In genomic region chr1:162118063-162118462, GRCh38 we compare ENCODE assay signal across 24 cellular contexts. TPM values are rescaled to one million over a fixed set of nuclear protein-coding genes. Genes with fewer than 3 reads are reported as not detected.
"Had no signal": no experiment of that assay in that cellular context is flagged by ENCODE, and none has a peak within 500 bp of the region (broad histone marks: within the 10 kb centered on the region; RNA-seq: fewer than 3 reads in every experiment).

No MANE protein-coding gene starts in this region.

- DNase-seq: effector CD8-positive, alpha-beta T cell; effector memory CD8-positive, alpha-beta T cell; endodermal cell; foreskin keratinocyte; heart right ventricle; hippocampal formation; left cardiac atrium; left lung; left ventricle myocardium superior; lower lobe of right lung; mesenchymal stem cell; mucosa of descending colon; naive B cell had no signal

- H3K9me3 Mint-ChIP-seq: dendritic cell treated with granulocyte-macrophage colony-stimulating factor and Interleukin-4, amounts not matched to agents 40 ng/mL and 50 ng/mL, for 4 days; effector memory CD8-positive, alpha-beta T cell; endodermal cell; mesothelial cell of epicardium; naive B cell had no signal

- H3K4me3 Mint-ChIP-seq: dendritic cell treated with granulocyte-macrophage colony-stimulating factor and Interleukin-4, amounts not matched to agents 40 ng/mL and 50 ng/mL, for 4 days; effector memory CD8-positive, alpha-beta T cell; endodermal cell; mesothelial cell of epicardium; naive B cell had no signal

- H3K27me3 ChIP-seq: gastroesophageal sphincter, heart right ventricle, left lung had no signal

- H3K27ac Mint-ChIP-seq: dendritic cell treated with granulocyte-macrophage colony-stimulating factor and Interleukin-4, amounts not matched to agents 40 ng/mL and 50 ng/mL, for 4 days; effector memory CD8-positive, alpha-beta T cell; endodermal cell; mesothelial cell of epicardium; naive B cell had no signal

- H3K36me3 ChIP-seq: gastroesophageal sphincter, heart right ventricle, left lung, lower lobe of right lung had no signal

- H3K4me3 ChIP-seq: coronary artery, gastroesophageal sphincter, heart right ventricle, left lung, lower lobe of right lung, mucosa of descending colon had no signal

- H3K36me3 Mint-ChIP-seq: mesothelial cell of epicardium, naive B cell had no signal

- H3K4me1 Mint-ChIP-seq: naive B cell had no signal

- H3K27ac ChIP-seq: coronary artery, epithelial cell of prostate, foreskin keratinocyte, gastroesophageal sphincter, heart right ventricle, left lung, lower lobe of right lung had no signal

- H3K4me1 ChIP-seq: foreskin keratinocyte, gastroesophageal sphincter, left lung, lower lobe of right lung had no signal

- ATAC-seq: effector memory CD8-positive, alpha-beta T cell; esophagus mucosa; foreskin keratinocyte; gastroesophageal sphincter; heart right ventricle; left cardiac atrium; left lung; left ventricle myocardium superior; lower lobe of right lung; mucosa of descending colon had no signal

- H3K9me3 ChIP-seq: gastroesophageal sphincter, heart right ventricle, left lung, lower lobe of right lung, mucosa of descending colon had no signal

- FAIRE-seq: colon, endometrium, frontal cortex, islet of Langerhans, keratinocyte had no signal

RNA-seq across cellular contexts. Expression of gene NOS1AP, which starts 48.6 kb away (rescaled TPM):
- polyA plus RNA-seq: keratinocyte had no signal
